In genomic region chr6:141164042-141164748, GRCh38 we compare ENCODE assay signal across 16 cellular contexts.
DNase-seq lines count a peak whose midpoint lies in the region; ATAC-seq, FAIRE-seq and TF ChIP-seq lines count a peak whose summit lies in the region.
"Had no signal": no experiment of that assay in that cellular context is flagged by ENCODE, and none has a peak within 500 bp of the region (broad histone marks: within the 10 kb centered on the region; RNA-seq: fewer than 3 reads in every experiment).

No MANE protein-coding gene starts in this region.

- TF ChIP-seq CTCF in cardiac muscle cell (IDR thresholded peaks at IDR 0.05; ENCODE audit: low read depth, low read length) = no peak
- TF ChIP-seq CTCF in pancreas (IDR thresholded peaks at IDR 0.05) = no peak
- no peak for TF ChIP-seq CTCF in Peyer's patch (IDR thresholded peaks at IDR 0.05)

- no peaks in the 10 kb centered on the region for H3K27me3 ChIP-seq in HUES64 (ENCODE audit: insufficient read depth, low read length)
- H3K27me3 ChIP-seq in cardiac muscle cell = no peaks in the 10 kb centered on the region
- no peaks in the 10 kb centered on the region for H3K27me3 ChIP-seq in pancreas
- no peaks in the 10 kb centered on the region for H3K27me3 ChIP-seq in Peyer's patch
- H3K27me3 ChIP-seq: BE2C, dorsolateral prefrontal cortex had no signal

- TF ChIP-seq POLR2A in Peyer's patch (IDR thresholded peaks at IDR 0.05) = no peak

- FAIRE-seq in pancreas (lab: Jason Lieb, UNC) = no peak
- FAIRE-seq: frontal cortex, urothelium cell line had no signal

- DNase-seq in RPMI8226 = peak; percentile 4
- peak in 1 of 2 donors; percentile 63 for DNase-seq in cardiac muscle cell (ENCODE audit: low read depth in 1 of 2, low spot score in 1 of 2)
- DNase-seq in pancreas = peak in 2 of 6 donors; percentile 19 to 45
- DNase-seq in NK-92 treated with Interleukin-12 subunit alpha and Interleukin-12 subunit beta, amount 100 ng/mL, for 24 hours (lab: John Stamatoyannopoulos, UW) = no peak
- no peak for DNase-seq in Peyer's patch
- no peak for DNase-seq in activated CD4-positive, CD25-positive, alpha-beta regulatory T cell treated with anti-CD3 and anti-CD28 coated beads, Interleukin-2, amount 50 U/mL, for 72 hours
- DNase-seq: activated CD4-positive, alpha-beta memory T cell treated with anti-CD3 and anti-CD28 coated beads for 36 hours; BE2C; dorsolateral prefrontal cortex; naive thymus-derived CD8-positive, alpha-beta T cell; NCI-H524 treated with DMSO at 0.1 percent for 48 hours; stimulated activated naive B cell treated with anti-CD40 and anti-IgM and Interleukin-4, amounts not matched to agents 10 μg/mL and 1 μg/mL and 100 μg/mL, for 72 hours had no signal

- H3K9me3 ChIP-seq in HUES64 (ENCODE audit: insufficient read depth, low read depth, low read length) (no peaks in the 10 kb centered on the region), cardiac muscle cell (ENCODE audit: low read depth) (peaks cover 3% of the 10 kb centered on the region), pancreas (no peaks in the 10 kb centered on the region), Peyer's patch (no peaks in the 10 kb centered on the region)
- H3K9me3 ChIP-seq: BE2C had no signal

- WGBS in HUES64 = 86% methylated on average over 4 of the region's 4 CpGs
- 11 to 16% methylated on average over 4 of the region's 4 CpGs for WGBS in pancreas, 2 donors

- H3K4me3 ChIP-seq in HUES64 (ENCODE audit: low read length) (no peak overlapping the region), cardiac muscle cell (no peak overlapping the region), pancreas (no peak overlapping the region), Peyer's patch (no peak overlapping the region)
- H3K4me3 ChIP-seq: dorsolateral prefrontal cortex had no signal

- H3K36me3 ChIP-seq in HUES64 (ENCODE audit: insufficient read depth, low read length) (no peaks in the 10 kb centered on the region), cardiac muscle cell (no peaks in the 10 kb centered on the region), pancreas (no peaks in the 10 kb centered on the region), Peyer's patch (no peaks in the 10 kb centered on the region)
- H3K36me3 ChIP-seq: BE2C had no signal

- intact Hi-C loops in pancreas (cut with DNase I) = no loop called here

- ATAC-seq in pancreas (peak; percentile 31 to 93 (median 82)), HG03571 (IDR thresholded peaks at IDR 0.05; ENCODE audit: unreplicated experiment) (no peak)
- ATAC-seq: naive thymus-derived CD8-positive, alpha-beta T cell; stimulated activated naive B cell treated with anti-CD40 and anti-IgM and Interleukin-4, amounts not matched to agents 10 μg/mL and 1 μg/mL and 100 μg/mL, for 72 hours had no signal

- H3K27ac ChIP-seq in HUES64 (ENCODE audit: low read depth, low read length) (peak overlapping the region; percentile 38; the same call in 1 of the 2 replicates), cardiac muscle cell (peak overlapping the region; percentile 62), pancreas (peak overlapping the region in 1 of 4 donors; percentile 53), Peyer's patch (no peak overlapping the region)
- H3K27ac ChIP-seq: dorsolateral prefrontal cortex had no signal

- H3K4me1 ChIP-seq in HUES64 (ENCODE audit: insufficient read depth, low read length) (peaks cover 27% of the 10 kb centered on the region), cardiac muscle cell (ENCODE audit: low read depth) (peaks cover 8% of the 10 kb centered on the region), pancreas (peaks cover 0 to 7% (median 3%) of the 10 kb centered on the region in 3 donors), Peyer's patch (peaks cover 0 to 6% (median 0%) of the 10 kb centered on the region in 4 donors)
- H3K4me1 ChIP-seq: BE2C had no signal

- H3K9ac ChIP-seq in HUES64 (ENCODE audit: low read depth, low read length) = no peak overlapping the region

Comparison
In these comparisons a context has a peak if more than half of its experiments do, and no peak if none do; other contexts are left out.
1. H3K27ac ChIP-seq: peak in HUES64 (single experiment) and cardiac muscle cell (single experiment); none in Peyer's patch (0 of 4).